ENCODE assay signal across 14 cellular contexts in the genomic region with DNA sequence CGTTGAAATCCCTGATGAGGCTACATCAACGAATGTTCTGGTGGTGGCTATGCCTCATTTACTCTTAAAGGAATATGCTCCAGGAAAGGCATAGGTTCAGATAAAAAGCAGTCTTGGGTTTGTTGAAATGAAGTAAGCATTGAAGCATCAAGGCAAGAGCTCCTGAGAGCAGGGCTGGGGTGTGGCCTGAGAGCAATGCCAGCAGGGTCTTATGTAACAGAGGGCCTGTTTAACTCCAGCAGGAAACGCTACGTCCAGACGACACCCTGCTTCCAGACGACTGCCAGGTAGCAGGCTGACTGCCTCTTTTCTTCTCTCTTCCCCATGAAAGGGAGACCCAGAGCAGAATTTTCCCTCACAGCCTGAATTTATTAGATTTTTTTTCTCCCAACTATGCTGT.
DNase-seq lines count a peak whose midpoint lies in the region; ATAC-seq, FAIRE-seq and TF ChIP-seq lines count a peak whose summit lies in the region.
"Had no signal": no experiment of that assay in that cellular context is flagged by ENCODE, and none has a peak within 500 bp of the region (broad histone marks: within the 10 kb centered on the region; RNA-seq: fewer than 3 reads in every experiment).

No MANE protein-coding gene starts in this region.

- peak; percentile 77 for ATAC-seq in Right ventricle myocardium superior (ENCODE audit: poor library complexity)
- ATAC-seq in pancreas: peak; percentile 24 to 58 (median 53)
- ATAC-seq in GM18858 (IDR thresholded peaks at IDR 0.05; ENCODE audit: unreplicated experiment): no peak
- no peak for ATAC-seq in HG02798 (IDR thresholded peaks at IDR 0.05; ENCODE audit: poor library complexity, unreplicated experiment)
- ATAC-seq in HG03354 (IDR thresholded peaks at IDR 0.05; ENCODE audit: poor library complexity, severe bottlenecking, unreplicated experiment): no peak

- no peak for TF ChIP-seq CTCF in RWPE1 (conservative IDR thresholded peaks at IDR 0.05; ENCODE audit: low read depth)
- no peak for TF ChIP-seq CTCF in pancreas (IDR thresholded peaks at IDR 0.05)

- no peak for FAIRE-seq in pancreas (lab: Jason Lieb, UNC)
- FAIRE-seq: endometrium had no signal

- no peaks in the 10 kb centered on the region for H3K27me3 ChIP-seq in pancreas

- no peaks in the 10 kb centered on the region for H3K4me1 ChIP-seq in pancreas

- H3K27ac ChIP-seq in RWPE1: peak overlapping the region; percentile 67
- peak overlapping the region in 1 of 4 donors; percentile 4 for H3K27ac ChIP-seq in pancreas

- intact Hi-C loops in Right ventricle myocardium superior (cut with DNase I) (no loop called here), pancreas (cut with DNase I) (no loop called here)

- POLR2A ChIA-PET in RWPE1 (lab: Yijun Ruan, JAX; ENCODE audit: low non-redundant PET): no interaction called here

- 8 to 11% methylated on average over 6 of the region's 6 CpGs for WGBS in pancreas, 2 donors

- DNase-seq in Ammon's horn (ENCODE audit: low spot score): peak; percentile 14
- no peak for DNase-seq in RWPE1 (ENCODE audit: low spot score)
- DNase-seq in Right ventricle myocardium superior: peak; percentile 77
- DNase-seq in pancreas: peak in 1 of 6 donors; percentile 9
- DNase-seq in SIG-M5 treated with dmso at 0.1 percent for 504 hours (lab: John Stamatoyannopoulos, UW; ENCODE audit: unreplicated experiment): no peak
- DNase-seq: activated gamma-delta T cell treated with Interleukin-2 at 50 U/mL for 16 hours; DMS53; Karpas-422; NCI-H1694 treated with DMSO at 0.1 percent for 48 hours; stimulated activated CD4-positive, alpha-beta T cell treated with anti-CD3 and anti-CD28 coated beads, Interleukin-15, amount 100 ng/mL, for 24 hours had no signal

- CTCF ChIA-PET in RWPE1 (lab: Yijun Ruan, JAX): no interaction called here

- no peaks in the 10 kb centered on the region for H3K9me3 ChIP-seq in pancreas

- no peak overlapping the region for H3K4me3 ChIP-seq in pancreas

- no peaks in the 10 kb centered on the region for H3K36me3 ChIP-seq in pancreas

Comparison
In these comparisons a context has a peak if more than half of its experiments do, and no peak if none do; other contexts are left out.
1. DNase-seq: peak in Ammon's horn (single experiment) and Right ventricle myocardium superior (single experiment); none in RWPE1 (single experiment) and SIG-M5 treated with dmso at 0.1 percent for 504 hours (single experiment).
2. ATAC-seq: peak in Right ventricle myocardium superior (single experiment) and pancreas (4 of 4); none in GM18858 (single experiment), HG02798 (single experiment) and HG03354 (single experiment).